40 cellular contexts compared by ENCODE assay signal in genomic region chr1:166766942-166767341, GRCh38.
"Had no signal": no experiment of that assay in that cellular context is flagged by ENCODE, and none has a peak within 500 bp of the region (broad histone marks: within the 10 kb centered on the region; RNA-seq: fewer than 3 reads in every experiment).

No MANE protein-coding gene starts in this region.

- H3K36me3 ChIP-seq: adrenal gland, ascending aorta, brain microvascular endothelial cell, breast epithelium, cardiac muscle cell had no signal

- H3K27me3 Mint-ChIP-seq: activated naive CD4-positive, alpha-beta T cell treated with anti-CD3 and anti-CD28 coated beads, Interleukin-2, amount 10 ng/mL, durations not matched to agents 7 days and 5 days had no signal

- FAIRE-seq: astrocyte, bronchial epithelial cell had no signal

- H3K27me3 ChIP-seq: adrenal gland, ascending aorta, body of pancreas, brain microvascular endothelial cell, breast epithelium, cardiac muscle cell had no signal

- H3K27ac Mint-ChIP-seq: activated naive CD4-positive, alpha-beta T cell treated with anti-CD3 and anti-CD28 coated beads for 36 hours; activated naive CD4-positive, alpha-beta T cell treated with anti-CD3 and anti-CD28 coated beads, Interleukin-2, amount 10 ng/mL, durations not matched to agents 7 days and 5 days; activated naive CD4-positive, alpha-beta T cell treated with anti-CD3 and anti-CD28 coated beads, Interleukin-2, amount 50 U/mL, for 24 hours; activated naive CD4-positive, alpha-beta T cell treated with anti-CD3 and anti-CD28 coated beads, Interleukin-2, amount 50 U/mL, for 72 hours; activated naive CD8-positive, alpha-beta T cell; activated naive CD8-positive, alpha-beta T cell treated with anti-CD3 and anti-CD28 coated beads for 36 hours; activated naive CD8-positive, alpha-beta T cell treated with anti-CD3 and anti-CD28 coated beads, Interleukin-2, amount 10 ng/mL, durations not matched to agents 7 days and 5 days; activated naive CD8-positive, alpha-beta T cell treated with anti-CD3 and anti-CD28 coated beads, Interleukin-2, amount 50 U/mL, for 24 hours; activated T-cell treated with anti-CD3 and anti-CD28 coated beads, Interleukin-2, amount 50 U/mL, for 24 hours; activated T-cell treated with anti-CD3 and anti-CD28 coated beads, Interleukin-2, amount 50 U/mL, for 72 hours; activated T-helper 1 cell treated with anti-CD3 and anti-CD28 coated beads, Interleukin-12 subunit alpha, Interleukin-12 subunit beta, Interleukin-2, Interleukin-4 antibody, amounts not matched to agents 30 ng/mL and 10 ng/mL and 1 ng/mL, durations not matched to agents 14 hours and 24 hours and 36 hours; activated T-helper 17 cell treated with anti-CD3 and anti-CD28 coated beads, Interleukin-2, amount 50 U/mL, for 72 hours; activated T-helper 2 cell treated with anti-CD3 and anti-CD28 coated beads, Interferon-gamma antibody, Interleukin-2, Interleukin-4, amounts not matched to agents 10 μg/mL and 5 μg/mL and 100 μg/mL, durations not matched to agents 14 hours and 24 hours and 36 hours; brain had no signal

- H3K27ac ChIP-seq: adrenal gland, ascending aorta, body of pancreas, brain microvascular endothelial cell, breast epithelium, cardiac muscle cell had no signal

- H3K4me3 ChIP-seq: adrenal gland, ascending aorta, body of pancreas, breast epithelium, cardiac muscle cell had no signal

- DNase-seq: activated effector memory CD4-positive, alpha-beta T cell treated with anti-CD3 and anti-CD28 coated beads, Interleukin-2, amount 50 U/mL, for 16 hours; activated effector memory CD4-positive, alpha-beta T cell treated with Interleukin-2 at 50 U/mL for 16 hours; activated gamma-delta T cell; activated gamma-delta T cell treated with Interleukin-2 at 50 U/mL for 16 hours; activated naive CD4-positive, alpha-beta T cell; activated naive CD4-positive, alpha-beta T cell treated with anti-CD3 and anti-CD28 coated beads for 36 hours; activated naive CD4-positive, alpha-beta T cell treated with anti-CD3 and anti-CD28 coated beads, Interleukin-2, amount 10 ng/mL, durations not matched to agents 7 days and 5 days; activated naive CD4-positive, alpha-beta T cell treated with anti-CD3 and anti-CD28 coated beads, Interleukin-2, amount 50 U/mL, for 16 hours; activated naive CD4-positive, alpha-beta T cell treated with Interleukin-2 at 50 U/mL for 16 hours; activated naive CD8-positive, alpha-beta T cell treated with anti-CD3 and anti-CD28 coated beads for 36 hours; activated naive CD8-positive, alpha-beta T cell treated with anti-CD3 and anti-CD28 coated beads, Interleukin-2, amount 10 ng/mL, durations not matched to agents 7 days and 5 days; activated naive CD8-positive, alpha-beta T cell treated with anti-CD3 and anti-CD28 coated beads, Interleukin-2, amount 50 U/mL, for 24 hours; activated T-cell treated with anti-CD3 and anti-CD28 coated beads, Interleukin-2, amount 50 U/mL, for 1 hour; activated T-cell treated with anti-CD3 and anti-CD28 coated beads, Interleukin-2, amount 50 U/mL, for 24 hours; activated T-cell treated with anti-CD3 and anti-CD28 coated beads, Interleukin-2, amount 50 U/mL, for 4 hours; activated T-cell treated with anti-CD3 and anti-CD28 coated beads, Interleukin-2, amount 50 U/mL, for 48 hours; activated T-cell treated with anti-CD3 and anti-CD28 coated beads, Interleukin-2, amount 50 U/mL, for 72 hours; adrenal gland; amniotic stem cell; amygdala; anterior cingulate cortex; aorta; body of pancreas; brain microvascular endothelial cell; caudate nucleus; central memory CD4-positive, alpha-beta T cell; cerebellar nuclear complex had no signal

- H3K36me3 Mint-ChIP-seq: activated naive CD4-positive, alpha-beta T cell treated with anti-CD3 and anti-CD28 coated beads, Interleukin-2, amount 10 ng/mL, durations not matched to agents 7 days and 5 days; activated naive CD8-positive, alpha-beta T cell treated with anti-CD3 and anti-CD28 coated beads, Interleukin-2, amount 10 ng/mL, durations not matched to agents 7 days and 5 days; brain had no signal

- H3K4me3 Mint-ChIP-seq: activated naive CD4-positive, alpha-beta T cell treated with anti-CD3 and anti-CD28 coated beads for 36 hours; activated naive CD4-positive, alpha-beta T cell treated with anti-CD3 and anti-CD28 coated beads, Interleukin-2, amount 10 ng/mL, durations not matched to agents 7 days and 5 days; activated naive CD4-positive, alpha-beta T cell treated with anti-CD3 and anti-CD28 coated beads, Interleukin-2, amount 50 U/mL, for 24 hours; activated naive CD8-positive, alpha-beta T cell; activated naive CD8-positive, alpha-beta T cell treated with anti-CD3 and anti-CD28 coated beads for 36 hours; activated naive CD8-positive, alpha-beta T cell treated with anti-CD3 and anti-CD28 coated beads, Interleukin-2, amount 10 ng/mL, durations not matched to agents 7 days and 5 days; activated naive CD8-positive, alpha-beta T cell treated with anti-CD3 and anti-CD28 coated beads, Interleukin-2, amount 50 U/mL, for 24 hours; activated T-cell treated with anti-CD3 and anti-CD28 coated beads, Interleukin-2, amount 50 U/mL, for 24 hours; activated T-cell treated with anti-CD3 and anti-CD28 coated beads, Interleukin-2, amount 50 U/mL, for 4 hours; activated T-cell treated with anti-CD3 and anti-CD28 coated beads, Interleukin-2, amount 50 U/mL, for 72 hours; activated T-helper 1 cell treated with anti-CD3 and anti-CD28 coated beads, Interleukin-12 subunit alpha, Interleukin-12 subunit beta, Interleukin-2, Interleukin-4 antibody, amounts not matched to agents 30 ng/mL and 10 ng/mL and 1 ng/mL, durations not matched to agents 14 hours and 24 hours and 36 hours; activated T-helper 17 cell treated with anti-CD3 and anti-CD28 coated beads, Interleukin-2, amount 50 U/mL, for 72 hours; brain; central memory CD8-positive, alpha-beta T cell had no signal

- H3K4me1 Mint-ChIP-seq: activated naive CD4-positive, alpha-beta T cell treated with anti-CD3 and anti-CD28 coated beads, Interleukin-2, amount 10 ng/mL, durations not matched to agents 7 days and 5 days; activated naive CD4-positive, alpha-beta T cell treated with anti-CD3 and anti-CD28 coated beads, Interleukin-2, amount 50 U/mL, for 24 hours; activated naive CD8-positive, alpha-beta T cell treated with anti-CD3 and anti-CD28 coated beads for 36 hours; activated naive CD8-positive, alpha-beta T cell treated with anti-CD3 and anti-CD28 coated beads, Interleukin-2, amount 10 ng/mL, durations not matched to agents 7 days and 5 days; activated naive CD8-positive, alpha-beta T cell treated with anti-CD3 and anti-CD28 coated beads, Interleukin-2, amount 50 U/mL, for 24 hours; activated T-helper 17 cell treated with anti-CD3 and anti-CD28 coated beads, Interleukin-2, amount 50 U/mL, for 72 hours; brain; central memory CD8-positive, alpha-beta T cell had no signal

- ATAC-seq: activated naive CD4-positive, alpha-beta T cell treated with anti-CD3 and anti-CD28 coated beads, Interleukin-2, amount 50 U/mL, for 72 hours; activated naive CD8-positive, alpha-beta T cell treated with anti-CD3 and anti-CD28 coated beads, Interleukin-2, amount 50 U/mL, for 24 hours; activated T-cell treated with anti-CD3 and anti-CD28 coated beads, Interleukin-2, amount 50 U/mL, for 4 hours; activated T-cell treated with anti-CD3 and anti-CD28 coated beads, Interleukin-2, amount 50 U/mL, for 72 hours; activated T-helper 17 cell treated with anti-CD3 and anti-CD28 coated beads, Interleukin-2, amount 50 U/mL, for 72 hours; body of pancreas had no signal

- H3K9me3 ChIP-seq: adrenal gland had no signal

- H3K4me1 ChIP-seq: adrenal gland, ascending aorta, breast epithelium had no signal
